ENCODE assay signal across 7 cellular contexts in genomic region chr4:23135792-23136645, GRCh38.
A peak's percentile ranks its signal among the peaks of the same experiment; 100 is the strongest.
DNase-seq lines count a peak whose midpoint lies in the region; FAIRE-seq and TF ChIP-seq lines count a peak whose summit lies in the region.

No MANE protein-coding gene starts in this region.

- H3K27ac Mint-ChIP-seq in astrocyte (ENCODE audit: unreplicated experiment) (no peak overlapping the region), immature natural killer cell (no peak overlapping the region)
- H3K27ac Mint-ChIP-seq in activated naive CD8-positive, alpha-beta T cell treated with anti-CD3 and anti-CD28 coated beads for 36 hours, result no peak overlapping the region

- H3K36me3 Mint-ChIP-seq in astrocyte (ENCODE audit: low read depth, unreplicated experiment) (no peaks in the 10 kb centered on the region), immature natural killer cell (no peaks in the 10 kb centered on the region)
- H3K36me3 Mint-ChIP-seq in activated naive CD8-positive, alpha-beta T cell treated with anti-CD3 and anti-CD28 coated beads for 36 hours, result no peaks in the 10 kb centered on the region

- DNase-seq in GM03348 (ENCODE audit: low spot score), result peak; percentile 37
- DNase-seq in HAP-1 (ENCODE audit: low spot score in 2 of 2), result peak; percentile 19 to 33
- DNase-seq in NCI-H2081 (lab: John Stamatoyannopoulos, UW), result peak; percentile 79 to 82
- peak; percentile 55 for DNase-seq in astrocyte (ENCODE audit: low read depth)
- peak; percentile 48 for DNase-seq in kidney tubule cell (ENCODE audit: low spot score)
- DNase-seq in immature natural killer cell, result no peak
- no peak for DNase-seq in activated naive CD8-positive, alpha-beta T cell treated with anti-CD3 and anti-CD28 coated beads for 36 hours

- peak; percentile 83 for TF ChIP-seq CTCF in astrocyte (IDR thresholded peaks at IDR 0.05; ENCODE audit: insufficient read depth, low read depth, low read length)

- H3K9me3 Mint-ChIP-seq in astrocyte (ENCODE audit: unreplicated experiment) (no peaks in the 10 kb centered on the region), immature natural killer cell (peaks cover 0 to 24% (median 0%) of the 10 kb centered on the region in 6 donors)
- H3K9me3 Mint-ChIP-seq in activated naive CD8-positive, alpha-beta T cell treated with anti-CD3 and anti-CD28 coated beads for 36 hours, result no peaks in the 10 kb centered on the region

- H3K4me1 ChIP-seq in HAP-1, result no peaks in the 10 kb centered on the region
- H3K4me1 ChIP-seq in astrocyte (ENCODE audit: insufficient read depth, low read length), result no peaks in the 10 kb centered on the region

- no peaks in the 10 kb centered on the region for H3K27me3 Mint-ChIP-seq in astrocyte (ENCODE audit: low read depth, unreplicated experiment)
- H3K27me3 Mint-ChIP-seq in immature natural killer cell (ENCODE audit: low read depth in 3 of 3), result no peaks in the 10 kb centered on the region
- no peaks in the 10 kb centered on the region for H3K27me3 Mint-ChIP-seq in activated naive CD8-positive, alpha-beta T cell treated with anti-CD3 and anti-CD28 coated beads for 36 hours

- H3K9ac ChIP-seq in astrocyte (ENCODE audit: low read length), result no peak overlapping the region

- H3K9me3 ChIP-seq in HAP-1 (no peaks in the 10 kb centered on the region), astrocyte (ENCODE audit: insufficient read depth, low read depth, low read length) (no peaks in the 10 kb centered on the region)

- in situ Hi-C loops in HAP-1 (cut with MboI; ENCODE audit: low sequenced_read_pairs), result loop anchor here (25.0 kb wide), 1 partner anchor 1276 kb away; no protein-coding TSS in a partner anchor

- no peak overlapping the region for H3K4me2 ChIP-seq in astrocyte (ENCODE audit: low read length)

- no peak overlapping the region for H2AFZ ChIP-seq in astrocyte (ENCODE audit: low read depth, low read length)

- no peak overlapping the region for H3K4me3 ChIP-seq in HAP-1
- no peak overlapping the region for H3K4me3 ChIP-seq in astrocyte (ENCODE audit: insufficient read depth, low read depth, low read length)

- no peaks in the 10 kb centered on the region for H3K36me3 ChIP-seq in HAP-1 (replicated peaks)
- H3K36me3 ChIP-seq in astrocyte (ENCODE audit: insufficient read depth, low read length), result no peaks in the 10 kb centered on the region

- no peak overlapping the region for H3K27ac ChIP-seq in astrocyte (ENCODE audit: low read depth, low read length)

- H4K20me1 ChIP-seq in astrocyte (ENCODE audit: insufficient read depth, low read length), result no peaks in the 10 kb centered on the region

- H3K4me1 Mint-ChIP-seq in astrocyte (ENCODE audit: low read depth, unreplicated experiment) (peaks cover 9% of the 10 kb centered on the region), immature natural killer cell (no peaks in the 10 kb centered on the region)
- no peaks in the 10 kb centered on the region for H3K4me1 Mint-ChIP-seq in activated naive CD8-positive, alpha-beta T cell treated with anti-CD3 and anti-CD28 coated beads for 36 hours

- H3K27me3 ChIP-seq in HAP-1 (ENCODE audit: low read depth) (no peaks in the 10 kb centered on the region), astrocyte (ENCODE audit: insufficient read depth, low read length) (no peaks in the 10 kb centered on the region)

- H3K79me2 ChIP-seq in astrocyte (ENCODE audit: insufficient read depth, low read length), result no peaks in the 10 kb centered on the region

- no peak for FAIRE-seq in astrocyte (lab: Jason Lieb, UNC)

- H3K4me3 Mint-ChIP-seq in astrocyte (ENCODE audit: unreplicated experiment), result no peak overlapping the region
- no peak overlapping the region for H3K4me3 Mint-ChIP-seq in immature natural killer cell
- no peak overlapping the region for H3K4me3 Mint-ChIP-seq in activated naive CD8-positive, alpha-beta T cell treated with anti-CD3 and anti-CD28 coated beads for 36 hours

Comparison
In these comparisons a context has a peak if more than half of its experiments do, and no peak if none do; other contexts are left out.
1. DNase-seq: peak in GM03348 (single experiment), HAP-1 (2 of 2), NCI-H2081 (2 of 2), astrocyte (single experiment) and kidney tubule cell (single experiment); none in immature natural killer cell (0 of 3) and activated naive CD8-positive, alpha-beta T cell treated with anti-CD3 and anti-CD28 coated beads for 36 hours (single experiment).